ENCODE assay signal across 16 cellular contexts in the genomic region with DNA sequence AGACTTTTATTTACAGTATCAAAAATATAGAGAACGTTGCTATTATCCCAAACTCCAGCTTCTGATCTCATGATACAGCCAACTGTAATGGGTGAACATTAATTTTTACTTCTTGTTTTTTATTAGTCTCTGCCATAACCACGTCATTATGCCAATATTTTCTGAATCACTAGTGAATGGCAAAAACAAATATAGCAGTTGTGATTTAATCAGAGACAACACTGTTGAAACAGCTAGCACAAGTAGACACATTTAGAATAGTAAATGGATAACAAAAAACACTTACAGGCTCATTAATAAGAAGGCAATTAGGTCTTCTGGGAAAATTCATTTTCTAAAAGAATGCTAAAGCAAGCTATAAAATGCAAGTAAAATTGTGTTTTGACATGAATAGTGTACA. TPM values are rescaled to one million over a fixed set of nuclear protein-coding genes. Genes with fewer than 3 reads are reported as not detected.
DNase-seq lines count a peak whose midpoint lies in the region; ATAC-seq, FAIRE-seq and TF ChIP-seq lines count a peak whose summit lies in the region.
"Had no signal": no experiment of that assay in that cellular context is flagged by ENCODE, and none has a peak within 500 bp of the region (broad histone marks: within the 10 kb centered on the region; RNA-seq: fewer than 3 reads in every experiment).

No MANE protein-coding gene starts in this region.

- no peaks in the 10 kb centered on the region for H3K9me1 ChIP-seq in endothelial cell of umbilical vein (replicated peaks; ENCODE audit: control insufficient read depth, extremely low read depth, insufficient read depth, low read length)

- CTCF ChIA-PET in PC-3 (lab: Charles Lee) (no interaction called here), endothelial cell of umbilical vein (lab: Charles Lee) (interaction anchor here (1.1 to 2.1 kb wide), 5 partner anchors 8 to 657 kb away, joined by 3 to 6 read pairs (median 3); partner anchors contain the start of gene PTPRK)

- POLR2A ChIA-PET in PC-3 (lab: Charles Lee; ENCODE audit: unreplicated experiment) (interaction anchor here (0.7 kb wide), 1 partner anchor 238 kb away, joined by 3 read pairs; no protein-coding TSS in a partner anchor), endothelial cell of umbilical vein (lab: Charles Lee) (no interaction called here)

- H3K27ac ChIP-seq in PC-3 (ENCODE audit: low read length) = peak overlapping the region; percentile 99
- H3K27ac ChIP-seq in endothelial cell of umbilical vein (ENCODE audit: insufficient read depth, low read depth, low read length) = peak overlapping the region; percentile 28
- H3K27ac ChIP-seq in stomach = peak overlapping the region in 4 of 5 donors; percentile 48 to 84 (median 76)
- no peak overlapping the region for H3K27ac ChIP-seq in effector memory CD4-positive, alpha-beta T cell (ENCODE audit: insufficient read depth, low read length, poor library complexity, severe bottlenecking)
- H3K27ac ChIP-seq in ascending aorta = no peak overlapping the region
- H3K27ac ChIP-seq: 22Rv1 had no signal

- intact Hi-C loops in PC-3 (cut with micrococcal nuclease) = no loop called here
- intact Hi-C loops in endothelial cell of umbilical vein (cut with micrococcal nuclease) = no loop called here
- intact Hi-C loops in stomach (cut with DNase I; ENCODE audit: low total_unique reads) = no loop called here
- intact Hi-C loops in ascending aorta (cut with DNase I) = no loop called here

- TF ChIP-seq EP300 in stomach (IDR thresholded peaks at IDR 0.05) = no peak

- TF ChIP-seq CTCF in PC-3 (conservative IDR thresholded peaks at IDR 0.05; ENCODE audit: low read depth, low read length) = no peak
- no peak for TF ChIP-seq CTCF in endothelial cell of umbilical vein (IDR thresholded peaks at IDR 0.05; ENCODE audit: extremely low read depth in 1 of 2, insufficient read depth in 1 of 2, low read depth in 1 of 2, low read length in 2 of 2)
- TF ChIP-seq CTCF in stomach (IDR thresholded peaks at IDR 0.05) = no peak
- TF ChIP-seq CTCF in ascending aorta (IDR thresholded peaks at IDR 0.05) = no peak

- no peaks in the 10 kb centered on the region for H3K27me3 ChIP-seq in PC-3 (ENCODE audit: low read length)
- no peaks in the 10 kb centered on the region for H3K27me3 ChIP-seq in endothelial cell of umbilical vein (ENCODE audit: control insufficient read depth in 2 of 2, insufficient read depth in 2 of 2, low read length in 2 of 2)
- H3K27me3 ChIP-seq in stomach = no peaks in the 10 kb centered on the region
- peaks cover 1% of the 10 kb centered on the region for H3K27me3 ChIP-seq in effector memory CD4-positive, alpha-beta T cell (replicated peaks; ENCODE audit: control insufficient read depth, insufficient read depth, low read length, poor library complexity, severe bottlenecking)
- H3K27me3 ChIP-seq in ascending aorta = no peaks in the 10 kb centered on the region

- TF ChIP-seq POLR2A in endothelial cell of umbilical vein (IDR thresholded peaks at IDR 0.05; ENCODE audit: low read depth, low read length) = no peak
- no peak for TF ChIP-seq POLR2A in stomach (IDR thresholded peaks at IDR 0.05)

- ATAC-seq in PC-3 (peak; percentile 1; the same call in 1 of the 2 replicates), HG02571 (IDR thresholded peaks at IDR 0.05; ENCODE audit: unreplicated experiment) (no peak)
- ATAC-seq: Right ventricle myocardium inferior had no signal

- peaks cover 80% of the 10 kb centered on the region for H3K79me2 ChIP-seq in PC-3 (ENCODE audit: low read length)
- H3K79me2 ChIP-seq in endothelial cell of umbilical vein (ENCODE audit: control insufficient read depth, insufficient read depth, low read length) = peaks cover 76% of the 10 kb centered on the region

- H3K4me1 ChIP-seq in PC-3 (ENCODE audit: insufficient read depth, low read length) = peaks cover 92% of the 10 kb centered on the region
- H3K4me1 ChIP-seq in endothelial cell of umbilical vein (ENCODE audit: control insufficient read depth, extremely low read depth, insufficient read depth, low read length) = peaks cover 78% of the 10 kb centered on the region
- peaks cover 31 to 99% (median 73%) of the 10 kb centered on the region in 4 donors for H3K4me1 ChIP-seq in stomach
- H3K4me1 ChIP-seq in effector memory CD4-positive, alpha-beta T cell (ENCODE audit: control insufficient read depth, insufficient read depth, low read length, poor library complexity, severe bottlenecking) = no peaks in the 10 kb centered on the region
- peaks cover 0 to 3% of the 10 kb centered on the region in 2 donors for H3K4me1 ChIP-seq in ascending aorta

- peak overlapping the region; percentile 85 for H3K9ac ChIP-seq in PC-3 (ENCODE audit: low read length)
- H3K9ac ChIP-seq in endothelial cell of umbilical vein (replicated peaks; ENCODE audit: extremely low read depth, insufficient read depth, low read length) = no peak overlapping the region

- H2AFZ ChIP-seq in PC-3 (ENCODE audit: low read length) = no peak overlapping the region
- H2AFZ ChIP-seq in endothelial cell of umbilical vein (ENCODE audit: low read depth, low read length) = no peak overlapping the region

- BruUV-seq in PC-3 (replicated peaks; lab: Mats Ljungman, UMichigan) (no TSS peak), endothelial cell of umbilical vein (replicated peaks; lab: Mats Ljungman, UMichigan) (no TSS peak)

- no peak for FAIRE-seq in endothelial cell of umbilical vein (lab: Jason Lieb, UNC)
- FAIRE-seq: GM12892 had no signal

- peak overlapping the region; percentile 40 for H3K4me3 ChIP-seq in PC-3 (ENCODE audit: low read length)
- no peak overlapping the region for H3K4me3 ChIP-seq in endothelial cell of umbilical vein (replicated peaks in 1 of 3; ENCODE audit: insufficient read depth in 1 of 3, low read depth in 1 of 3, low read length in 3 of 3)
- no peak overlapping the region for H3K4me3 ChIP-seq in stomach
- no peak overlapping the region for H3K4me3 ChIP-seq in effector memory CD4-positive, alpha-beta T cell (ENCODE audit: insufficient read depth, low read depth, low read length, poor library complexity, severe bottlenecking)
- no peak overlapping the region for H3K4me3 ChIP-seq in ascending aorta

- peaks cover 3% of the 10 kb centered on the region for H3F3A ChIP-seq in PC-3 (ENCODE audit: low read length, unreplicated experiment)

- H3K4me2 ChIP-seq in PC-3 (ENCODE audit: low read length) (peak overlapping the region; percentile 86), endothelial cell of umbilical vein (ENCODE audit: insufficient read depth, low read length) (peak overlapping the region; percentile 1)

- dilution Hi-C loops in endothelial cell of umbilical vein (cut with MboI; ENCODE audit: extremely low pct_ligation_motif_present, low sequenced_read_pairs) = no loop called here

- no peaks in the 10 kb centered on the region for H3K9me2 ChIP-seq in PC-3 (replicated peaks; ENCODE audit: low read length)

- H3K36me3 ChIP-seq in PC-3 (ENCODE audit: low read depth, low read length) (no peaks in the 10 kb centered on the region), endothelial cell of umbilical vein (ENCODE audit: control insufficient read depth in 2 of 2, extremely low read depth in 1 of 2, insufficient read depth in 2 of 2, low read length in 2 of 2) (no peaks in the 10 kb centered on the region), stomach (no peaks in the 10 kb centered on the region), ascending aorta (no peaks in the 10 kb centered on the region)
- H3K36me3 ChIP-seq in effector memory CD4-positive, alpha-beta T cell (ENCODE audit: control insufficient read depth, insufficient read depth, low read length) = no peaks in the 10 kb centered on the region

- 21 to 51% (median 36%) methylated on average over 2 of the region's 2 CpGs for WGBS in stomach, 5 donors

- peaks cover 13% of the 10 kb centered on the region for H4K20me1 ChIP-seq in PC-3 (ENCODE audit: low read length)
- no peaks in the 10 kb centered on the region for H4K20me1 ChIP-seq in endothelial cell of umbilical vein (replicated peaks; ENCODE audit: control insufficient read depth, extremely low read depth, insufficient read depth, low read length)

- H3K9me3 ChIP-seq in PC-3 (ENCODE audit: low read length) = no peaks in the 10 kb centered on the region
- H3K9me3 ChIP-seq in endothelial cell of umbilical vein (replicated peaks; ENCODE audit: control insufficient read depth, insufficient read depth, low read length) = no peaks in the 10 kb centered on the region
- no peaks in the 10 kb centered on the region for H3K9me3 ChIP-seq in stomach
- H3K9me3 ChIP-seq in effector memory CD4-positive, alpha-beta T cell (ENCODE audit: control insufficient read depth, low read length) = no peaks in the 10 kb centered on the region
- no peaks in the 10 kb centered on the region for H3K9me3 ChIP-seq in ascending aorta

- DNase-seq in DMS53 (lab: John Stamatoyannopoulos, UW) = peak; percentile 20
- no peak for DNase-seq in DMS53 treated with DMSO at 0.1 percent for 48 hours (lab: John Stamatoyannopoulos, UW; ENCODE audit: unreplicated experiment)
- DNase-seq in PC-3 = peak; percentile 63
- DNase-seq in endothelial cell of umbilical vein (ENCODE audit: low read depth, low spot score) = no peak
- no peak for DNase-seq in stomach
- no peak for DNase-seq in effector memory CD4-positive, alpha-beta T cell
- no peak for DNase-seq in ascending aorta (ENCODE audit: low spot score in 2 of 2)
- DNase-seq: CD4-positive, alpha-beta memory T cell; NCI-H146; NCI-H2081; NCI-H2227 treated with DMSO at 0.1 percent for 48 hours; NCI-H524 had no signal

TF ChIP-seq in endothelial cell of umbilical vein, 7 proteins besides CTCF, POLR2A, EP300 and RAD21 (continues in another document):
- no peak for TF ChIP-seq FOS (IDR thresholded peaks at IDR 0.05; ENCODE audit: borderline replicate concordance, insufficient read depth, low read length)
- no peak for TF ChIP-seq GATA2 (IDR thresholded peaks at IDR 0.05; ENCODE audit: insufficient read depth, insufficient read length, low read depth, low read length)
- no peak for TF ChIP-seq JUN (IDR thresholded peaks at IDR 0.05; ENCODE audit: borderline replicate concordance, insufficient read depth, insufficient read length, low read depth)
- TF ChIP-seq EZH2 (IDR thresholded peaks at IDR 0.05; ENCODE audit: borderline replicate concordance, low read depth, low read length, severe bottlenecking) = no peak

RNA-seq across cellular contexts. Expression of gene PTPRK, which starts 8.1 kb away (rescaled TPM):
- total RNA-seq in PC-3 (2014; rRNA removed) (53.8 and 64.7 TPM in 2 replicates), endothelial cell of umbilical vein (74.0 and 88.3 TPM in 2 replicates), stomach (100 to 1,000 TPM in 4 of 5 donors, 10 to 100 TPM in 1; 73.2 to 644 (median 172) TPM), ascending aorta (73.1 TPM)
- polyA plus RNA-seq in endothelial cell of umbilical vein (14.5 and 15.2 TPM in 2 replicates), stomach (10 to 100 TPM in 2 of 3 donors, 1 to 10 TPM in 1; 7.0 to 12.1 (median 10.2) TPM)
- polyA plus RNA-seq in endothelial cell of umbilical vein (2011; cell fraction: cytosol; rRNA removed) = 11.3 and 12.8 TPM in 2 replicates
- 26.0 and 29.7 TPM in 2 replicates for polyA plus RNA-seq in endothelial cell of umbilical vein (2011; cell fraction: nucleus; rRNA removed)
- polyA plus RNA-seq in endothelial cell of umbilical vein (2012) = 46.0 and 69.9 TPM in 2 replicates
- polyA minus RNA-seq in endothelial cell of umbilical vein = 118 and 121 TPM in 2 replicates
- 6.0 TPM for polyA minus RNA-seq in endothelial cell of umbilical vein (2011; cell fraction: cytosol; rRNA and poly(A)+ RNA removed)
- 352 and 446 TPM in 2 replicates for polyA minus RNA-seq in endothelial cell of umbilical vein (2011; cell fraction: nucleus; rRNA and poly(A)+ RNA removed)

Comparison
In these comparisons a context has a peak if more than half of its experiments do, and no peak if none do; other contexts are left out.
1. DNase-seq: peak in DMS53 (single experiment) and PC-3 (single experiment); none in DMS53 treated with DMSO at 0.1 percent for 48 hours (single experiment), endothelial cell of umbilical vein (single experiment), stomach (single experiment), effector memory CD4-positive, alpha-beta T cell (0 of 3) and ascending aorta (0 of 2).
2. H3K27ac ChIP-seq: peak in PC-3 (single experiment), endothelial cell of umbilical vein (single experiment) and stomach (4 of 5); none in effector memory CD4-positive, alpha-beta T cell (single experiment) and ascending aorta (0 of 2).